In the genomic region with DNA sequence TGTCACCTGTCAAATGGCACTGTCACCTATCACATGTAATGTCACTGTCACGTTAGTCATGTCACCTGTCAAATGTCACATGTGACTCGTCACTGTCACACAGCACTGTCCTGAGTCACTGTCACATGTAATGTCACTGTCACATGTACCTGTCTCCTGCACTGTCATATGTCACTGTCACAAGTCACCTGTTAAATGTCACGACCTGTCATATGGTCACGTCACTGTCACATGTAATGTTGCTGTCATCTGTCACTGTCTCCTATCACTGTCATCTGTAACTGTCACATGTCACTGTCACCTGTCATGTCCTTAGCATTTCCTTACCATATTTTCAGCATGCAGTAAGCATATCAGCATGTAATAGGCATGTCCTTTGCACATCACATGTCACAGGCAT, we compare ENCODE assay signal across 3 cellular contexts.
TF ChIP-seq lines count a peak whose summit lies in the region.

No MANE protein-coding gene starts in this region.

TF ChIP-seq in HepG2, 621 proteins besides CTCF, POLR2A, EP300 and RAD21 (continues in another document):
- TF ChIP-seq ZNF570 (CRISPR knock-in tag; IDR thresholded peaks at IDR 0.05; ENCODE audit: borderline replicate concordance) = no peak
- TF ChIP-seq RAD51 (IDR thresholded peaks at IDR 0.05; ENCODE audit: borderline replicate concordance) = 0 out of 2 replicates have a peak, but pooled peaks have one; percentile 13
- TF ChIP-seq ZNF605 (CRISPR knock-in tag; IDR thresholded peaks at IDR 0.05) = no peak
- TF ChIP-seq PTBP1 (IDR thresholded peaks at IDR 0.05; ENCODE audit: low read depth, low read length, poor library complexity, severe bottlenecking) = no peak
- TF ChIP-seq ZEB1 (IDR thresholded peaks at IDR 0.05; ENCODE audit: insufficient replicate concordance, low read depth) = no peak
- TF ChIP-seq MAFG (CRISPR knock-in tag; IDR thresholded peaks at IDR 0.05) = no peak
- no peak for TF ChIP-seq TCF7L2 (IDR thresholded peaks at IDR 0.05; ENCODE audit: low read depth, low read length)
- TF ChIP-seq, protein P1, sequence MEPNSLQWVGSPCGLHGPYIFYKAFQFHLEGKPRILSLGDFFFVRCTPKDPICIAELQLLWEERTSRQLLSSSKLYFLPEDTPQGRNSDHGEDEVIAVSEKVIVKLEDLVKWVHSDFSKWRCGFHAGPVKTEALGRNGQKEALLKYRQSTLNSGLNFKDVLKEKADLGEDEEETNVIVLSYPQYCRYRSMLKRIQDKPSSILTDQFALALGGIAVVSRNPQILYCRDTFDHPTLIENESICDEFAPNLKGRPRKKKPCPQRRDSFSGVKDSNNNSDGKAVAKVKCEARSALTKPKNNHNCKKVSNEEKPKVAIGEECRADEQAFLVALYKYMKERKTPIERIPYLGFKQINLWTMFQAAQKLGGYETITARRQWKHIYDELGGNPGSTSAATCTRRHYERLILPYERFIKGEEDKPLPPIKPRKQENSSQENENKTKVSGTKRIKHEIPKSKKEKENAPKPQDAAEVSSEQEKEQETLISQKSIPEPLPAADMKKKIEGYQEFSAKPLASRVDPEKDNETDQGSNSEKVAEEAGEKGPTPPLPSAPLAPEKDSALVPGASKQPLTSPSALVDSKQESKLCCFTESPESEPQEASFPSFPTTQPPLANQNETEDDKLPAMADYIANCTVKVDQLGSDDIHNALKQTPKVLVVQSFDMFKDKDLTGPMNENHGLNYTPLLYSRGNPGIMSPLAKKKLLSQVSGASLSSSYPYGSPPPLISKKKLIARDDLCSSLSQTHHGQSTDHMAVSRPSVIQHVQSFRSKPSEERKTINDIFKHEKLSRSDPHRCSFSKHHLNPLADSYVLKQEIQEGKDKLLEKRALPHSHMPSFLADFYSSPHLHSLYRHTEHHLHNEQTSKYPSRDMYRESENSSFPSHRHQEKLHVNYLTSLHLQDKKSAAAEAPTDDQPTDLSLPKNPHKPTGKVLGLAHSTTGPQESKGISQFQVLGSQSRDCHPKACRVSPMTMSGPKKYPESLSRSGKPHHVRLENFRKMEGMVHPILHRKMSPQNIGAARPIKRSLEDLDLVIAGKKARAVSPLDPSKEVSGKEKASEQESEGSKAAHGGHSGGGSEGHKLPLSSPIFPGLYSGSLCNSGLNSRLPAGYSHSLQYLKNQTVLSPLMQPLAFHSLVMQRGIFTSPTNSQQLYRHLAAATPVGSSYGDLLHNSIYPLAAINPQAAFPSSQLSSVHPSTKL (CRISPR knock-in tag; IDR thresholded peaks at IDR 0.05) = no peak
- TF ChIP-seq MIXL1 (CRISPR knock-in tag; IDR thresholded peaks at IDR 0.05) = no peak
- TF ChIP-seq ZBTB42 (CRISPR knock-in tag; IDR thresholded peaks at IDR 0.05) = no peak
- TF ChIP-seq ZSCAN21 (CRISPR knock-in tag; IDR thresholded peaks at IDR 0.05; ENCODE audit: borderline replicate concordance) = no peak
- TF ChIP-seq, protein P2, sequence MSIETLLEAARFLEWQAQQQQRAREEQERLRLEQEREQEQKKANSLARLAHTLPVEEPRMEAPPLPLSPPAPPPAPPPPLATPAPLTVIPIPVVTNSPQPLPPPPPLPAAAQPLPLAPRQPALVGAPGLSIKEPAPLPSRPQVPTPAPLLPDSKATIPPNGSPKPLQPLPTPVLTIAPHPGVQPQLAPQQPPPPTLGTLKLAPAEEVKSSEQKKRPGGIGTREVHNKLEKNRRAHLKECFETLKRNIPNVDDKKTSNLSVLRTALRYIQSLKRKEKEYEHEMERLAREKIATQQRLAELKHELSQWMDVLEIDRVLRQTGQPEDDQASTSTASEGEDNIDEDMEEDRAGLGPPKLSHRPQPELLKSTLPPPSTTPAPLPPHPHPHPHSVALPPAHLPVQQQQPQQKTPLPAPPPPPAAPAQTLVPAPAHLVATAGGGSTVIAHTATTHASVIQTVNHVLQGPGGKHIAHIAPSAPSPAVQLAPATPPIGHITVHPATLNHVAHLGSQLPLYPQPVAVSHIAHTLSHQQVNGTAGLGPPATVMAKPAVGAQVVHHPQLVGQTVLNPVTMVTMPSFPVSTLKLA (IDR thresholded peaks at IDR 0.05) = peak; percentile 78
- no peak for TF ChIP-seq HNF4G (IDR thresholded peaks at IDR 0.05; ENCODE audit: borderline replicate concordance, low read depth, low read length)
- TF ChIP-seq HNF4G (CRISPR knock-in tag; IDR thresholded peaks at IDR 0.05; ENCODE audit: borderline replicate concordance, low read depth) = no peak

TF ChIP-seq in GM12878, 131 proteins besides CTCF, POLR2A, EP300 and RAD21:
- TF ChIP-seq GATAD2B (conservative IDR thresholded peaks at IDR 0.05; ENCODE audit: low read depth) (no peak), SRF (IDR thresholded peaks at IDR 0.05; ENCODE audit: low read depth in 2 of 2, low read length in 2 of 2) (no peak), PAX8 (IDR thresholded peaks at IDR 0.05) (no peak), NBN (IDR thresholded peaks at IDR 0.05) (no peak), MXI1 (IDR thresholded peaks at IDR 0.05; ENCODE audit: low read depth, low read length) (no peak), RBBP5 (conservative IDR thresholded peaks at IDR 0.05) (no peak)
- TF ChIP-seq, protein P3, sequence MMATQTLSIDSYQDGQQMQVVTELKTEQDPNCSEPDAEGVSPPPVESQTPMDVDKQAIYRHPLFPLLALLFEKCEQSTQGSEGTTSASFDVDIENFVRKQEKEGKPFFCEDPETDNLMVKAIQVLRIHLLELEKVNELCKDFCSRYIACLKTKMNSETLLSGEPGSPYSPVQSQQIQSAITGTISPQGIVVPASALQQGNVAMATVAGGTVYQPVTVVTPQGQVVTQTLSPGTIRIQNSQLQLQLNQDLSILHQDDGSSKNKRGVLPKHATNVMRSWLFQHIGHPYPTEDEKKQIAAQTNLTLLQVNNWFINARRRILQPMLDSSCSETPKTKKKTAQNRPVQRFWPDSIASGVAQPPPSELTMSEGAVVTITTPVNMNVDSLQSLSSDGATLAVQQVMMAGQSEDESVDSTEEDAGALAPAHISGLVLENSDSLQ (IDR thresholded peaks at IDR 0.05) = peak; percentile 11; the same call in 1 of the 2 replicates
- TF ChIP-seq, protein P4, sequence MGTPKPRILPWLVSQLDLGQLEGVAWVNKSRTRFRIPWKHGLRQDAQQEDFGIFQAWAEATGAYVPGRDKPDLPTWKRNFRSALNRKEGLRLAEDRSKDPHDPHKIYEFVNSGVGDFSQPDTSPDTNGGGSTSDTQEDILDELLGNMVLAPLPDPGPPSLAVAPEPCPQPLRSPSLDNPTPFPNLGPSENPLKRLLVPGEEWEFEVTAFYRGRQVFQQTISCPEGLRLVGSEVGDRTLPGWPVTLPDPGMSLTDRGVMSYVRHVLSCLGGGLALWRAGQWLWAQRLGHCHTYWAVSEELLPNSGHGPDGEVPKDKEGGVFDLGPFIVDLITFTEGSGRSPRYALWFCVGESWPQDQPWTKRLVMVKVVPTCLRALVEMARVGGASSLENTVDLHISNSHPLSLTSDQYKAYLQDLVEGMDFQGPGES (IDR thresholded peaks at IDR 0.05) = no peak

TF ChIP-seq in neural cell, 6 proteins besides CTCF, POLR2A, EP300 and RAD21:
- TF ChIP-seq POLR2AphosphoS5 (IDR thresholded peaks at IDR 0.05) = peak; percentile 99
- no peak for TF ChIP-seq MXI1 (conservative IDR thresholded peaks at IDR 0.05; ENCODE audit: poor library complexity, severe bottlenecking)
- TF ChIP-seq TAF1 (IDR thresholded peaks at IDR 0.05; ENCODE audit: low read depth) = no peak
